ENCODE assay signal across 31 cellular contexts in the genomic region with DNA sequence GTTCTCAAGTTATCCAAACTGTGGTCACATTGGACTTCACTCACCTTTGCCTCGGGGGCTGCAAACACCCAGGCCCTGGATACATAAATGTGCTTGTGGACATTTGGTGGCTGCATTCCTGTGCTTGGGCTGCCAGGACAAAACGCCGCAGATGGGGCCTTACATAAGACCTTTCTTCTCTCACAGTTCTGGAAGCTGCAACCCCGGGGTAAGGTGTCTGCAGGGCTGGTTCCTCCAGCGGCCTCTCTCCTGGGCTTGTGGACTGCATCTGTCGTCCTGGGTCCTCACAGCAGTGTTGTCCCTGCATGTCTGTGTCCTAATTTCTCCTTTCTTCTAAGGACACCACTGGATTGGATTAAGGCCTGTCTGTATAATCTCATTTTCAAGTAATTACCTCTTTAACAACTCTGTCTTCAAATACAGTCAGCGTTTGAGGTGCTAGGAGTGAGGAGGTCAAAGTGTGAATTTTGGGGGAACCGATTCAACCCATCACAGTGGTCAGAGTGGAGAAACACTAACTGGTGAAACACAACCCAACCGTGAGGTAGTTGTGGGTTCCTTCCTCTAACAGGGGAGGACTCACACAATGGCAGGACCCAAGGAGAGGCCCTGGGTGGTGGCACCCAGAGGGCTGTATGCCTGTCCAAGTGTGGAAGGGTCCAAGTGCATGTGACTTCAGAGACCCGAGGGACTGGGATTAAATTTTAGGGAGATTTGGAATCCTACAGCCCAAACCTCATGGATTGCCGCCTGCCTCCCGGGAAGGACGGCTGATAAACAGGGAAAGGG.
"Had no signal": no experiment of that assay in that cellular context is flagged by ENCODE, and none has a peak within 500 bp of the region (broad histone marks: within the 10 kb centered on the region; RNA-seq: fewer than 3 reads in every experiment).

No MANE protein-coding gene starts in this region.

- H3K36me3 Mint-ChIP-seq: activated naive CD4-positive, alpha-beta T cell treated with anti-CD3 and anti-CD28 coated beads, Interleukin-2, amount 50 U/mL, for 72 hours; WTC11 had no signal

- H3K9me3 Mint-ChIP-seq: activated naive CD4-positive, alpha-beta T cell treated with anti-CD3 and anti-CD28 coated beads for 36 hours; activated T-cell treated with anti-CD3 and anti-CD28 coated beads, Interleukin-2, amount 50 U/mL, for 24 hours had no signal

- H3K27me3 Mint-ChIP-seq: activated CD4-positive, alpha-beta T cell treated with anti-CD3 and anti-CD28 coated beads, Interleukin-2, amount 10 ng/mL, durations not matched to agents 7 days and 5 days; activated T-cell treated with anti-CD3 and anti-CD28 coated beads, Interleukin-2, amount 50 U/mL, for 24 hours had no signal

- H3K36me3 ChIP-seq: adrenal gland, breast epithelium, SJSA1 had no signal

- H3K27me3 ChIP-seq: adrenal gland, SJSA1 had no signal

- H3K4me3 Mint-ChIP-seq: activated CD4-positive, alpha-beta T cell treated with anti-CD3 and anti-CD28 coated beads for 36 hours; activated CD4-positive, alpha-beta T cell treated with anti-CD3 and anti-CD28 coated beads, Interleukin-2, amount 10 ng/mL, durations not matched to agents 7 days and 5 days; activated CD8-positive, alpha-beta T cell treated with anti-CD3 and anti-CD28 coated beads, Interleukin-2, amount 10 ng/mL, durations not matched to agents 7 days and 5 days; activated naive CD4-positive, alpha-beta T cell treated with anti-CD3 and anti-CD28 coated beads for 36 hours; activated T-cell treated with anti-CD3 and anti-CD28 coated beads, Interleukin-2, amount 50 U/mL, for 24 hours; T-helper 1 cell treated with Interleukin-12 subunit alpha and Interleukin-12 subunit beta and Interleukin-4 antibody, amounts not matched to agents 30 μg/mL and 1 μg/mL, for 36 hours; T-helper 2 cell treated with Interferon-gamma antibody and Interleukin-4, amounts not matched to agents 5 μg/mL and 100 μg/mL, for 36 hours; WTC11 had no signal

- H3K9me3 ChIP-seq: adrenal gland, body of pancreas, breast epithelium, SK-N-SH had no signal

- H3K27ac ChIP-seq: adrenal gland, body of pancreas, breast epithelium, SJSA1 had no signal

- H3K4me1 Mint-ChIP-seq: activated CD4-positive, alpha-beta T cell treated with anti-CD3 and anti-CD28 coated beads for 36 hours; activated CD4-positive, alpha-beta T cell treated with anti-CD3 and anti-CD28 coated beads, Interleukin-2, amount 10 ng/mL, durations not matched to agents 7 days and 5 days had no signal

- H3K4me1 ChIP-seq: adrenal gland, body of pancreas, breast epithelium, SJSA1 had no signal

- H3K4me3 ChIP-seq: adrenal gland, body of pancreas, breast epithelium, SJSA1 had no signal

- DNase-seq: activated CD4-positive, alpha-beta T cell treated with anti-CD3 and anti-CD28 coated beads for 36 hours; activated CD4-positive, alpha-beta T cell treated with anti-CD3 and anti-CD28 coated beads, Interleukin-2, amount 10 ng/mL, durations not matched to agents 7 days and 5 days; activated CD4-positive, alpha-beta T cell treated with anti-CD3 and anti-CD28 coated beads, Interleukin-2, amount 50 U/mL, for 48 hours; activated CD8-positive, alpha-beta T cell treated with anti-CD3 and anti-CD28 coated beads, Interleukin-2, amount 10 ng/mL, durations not matched to agents 7 days and 5 days; activated gamma-delta T cell treated with Interleukin-2 at 50 U/mL for 16 hours; activated naive CD4-positive, alpha-beta T cell treated with anti-CD3 and anti-CD28 coated beads for 36 hours; activated T-cell treated with anti-CD3 and anti-CD28 coated beads, Interleukin-2, amount 50 U/mL, for 24 hours; adrenal gland; body of pancreas; MM.1S; MV-4-11; NCI-H1092; NCI-H1436 treated with DMSO at 0.1 percent for 48 hours; NCI-H1694 treated with DMSO at 0.1 percent for 48 hours; NCI-H2029; NCI-H2171 treated with DMSO at 0.1 percent for 48 hours; NCI-H2227 treated with DMSO at 0.1 percent for 48 hours; NCI-H446; NCI-H510A treated with DMSO at 0.1 percent for 48 hours; NCI-H526 treated with DMSO at 0.1 percent for 48 hours; NCI-H774; SHP77 treated with DMSO at 0.1 percent for 48 hours; SK-N-SH had no signal

- ATAC-seq: activated CD4-positive, alpha-beta T cell treated with anti-CD3 and anti-CD28 coated beads for 36 hours; activated CD4-positive, CD25-positive, alpha-beta regulatory T cell treated with anti-CD3 and anti-CD28 coated beads, Interleukin-2, amount 50 U/mL, for 24 hours; activated CD8-positive, alpha-beta T cell treated with anti-CD3 and anti-CD28 coated beads, Interleukin-2, amount 10 ng/mL, durations not matched to agents 7 days and 5 days; activated naive CD4-positive, alpha-beta T cell treated with anti-CD3 and anti-CD28 coated beads, Interleukin-2, amount 50 U/mL, for 72 hours; body of pancreas; Panc1 had no signal

- H3K27ac Mint-ChIP-seq: activated CD4-positive, alpha-beta T cell treated with anti-CD3 and anti-CD28 coated beads for 36 hours; activated CD4-positive, alpha-beta T cell treated with anti-CD3 and anti-CD28 coated beads, Interleukin-2, amount 10 ng/mL, durations not matched to agents 7 days and 5 days; activated CD8-positive, alpha-beta T cell treated with anti-CD3 and anti-CD28 coated beads, Interleukin-2, amount 10 ng/mL, durations not matched to agents 7 days and 5 days; activated naive CD4-positive, alpha-beta T cell treated with anti-CD3 and anti-CD28 coated beads for 36 hours; activated naive CD4-positive, alpha-beta T cell treated with anti-CD3 and anti-CD28 coated beads, Interleukin-2, amount 50 U/mL, for 72 hours; activated T-cell treated with anti-CD3 and anti-CD28 coated beads, Interleukin-2, amount 50 U/mL, for 24 hours; T-helper 1 cell treated with Interleukin-12 subunit alpha and Interleukin-12 subunit beta and Interleukin-4 antibody, amounts not matched to agents 30 μg/mL and 1 μg/mL, for 36 hours; T-helper 2 cell treated with Interferon-gamma antibody and Interleukin-4, amounts not matched to agents 5 μg/mL and 100 μg/mL, for 36 hours; WTC11 had no signal
